ENCODE assay signal across 1 cellular context in genomic region chr14:103621860-103622259, GRCh38.
TF ChIP-seq lines count a peak whose summit lies in the region.

No MANE protein-coding gene starts in this region.

TF ChIP-seq in HepG2, 621 proteins besides CTCF, POLR2A, EP300 and RAD21:
- TF ChIP-seq ELF1 (CRISPR knock-in tag; IDR thresholded peaks at IDR 0.05) (no peak), BCL6 (CRISPR knock-in tag; IDR thresholded peaks at IDR 0.05) (no peak), ZNF598 (CRISPR knock-in tag; IDR thresholded peaks at IDR 0.05; ENCODE audit: borderline replicate concordance) (no peak), LRRFIP1 (CRISPR knock-in tag; conservative IDR thresholded peaks at IDR 0.05) (no peak), ZNF609 (CRISPR knock-in tag; IDR thresholded peaks at IDR 0.05; ENCODE audit: borderline replicate concordance) (no peak), THAP7 (CRISPR knock-in tag; IDR thresholded peaks at IDR 0.05) (no peak), TGIF2 (CRISPR knock-in tag; IDR thresholded peaks at IDR 0.05) (no peak), ZNF17 (CRISPR knock-in tag; IDR thresholded peaks at IDR 0.05) (no peak), THYN1 (CRISPR knock-in tag; IDR thresholded peaks at IDR 0.05; ENCODE audit: borderline replicate concordance, low read depth) (no peak), ZNF597 (CRISPR knock-in tag; IDR thresholded peaks at IDR 0.05) (no peak), TAF15 (IDR thresholded peaks at IDR 0.05; ENCODE audit: low read depth, low read length, poor library complexity, severe bottlenecking) (no peak), MYNN (CRISPR knock-in tag; IDR thresholded peaks at IDR 0.05; ENCODE audit: low read depth) (no peak), ZNF740 (CRISPR knock-in tag; IDR thresholded peaks at IDR 0.05) (no peak), ARNT2 (CRISPR knock-in tag; IDR thresholded peaks at IDR 0.05; ENCODE audit: low read depth) (no peak), ZNF160 (CRISPR knock-in tag; IDR thresholded peaks at IDR 0.05) (no peak), TMF1 (CRISPR knock-in tag; IDR thresholded peaks at IDR 0.05; ENCODE audit: low read depth) (no peak), ZBTB10 (CRISPR knock-in tag; IDR thresholded peaks at IDR 0.05; ENCODE audit: borderline replicate concordance) (no peak)
